In the genomic region with DNA sequence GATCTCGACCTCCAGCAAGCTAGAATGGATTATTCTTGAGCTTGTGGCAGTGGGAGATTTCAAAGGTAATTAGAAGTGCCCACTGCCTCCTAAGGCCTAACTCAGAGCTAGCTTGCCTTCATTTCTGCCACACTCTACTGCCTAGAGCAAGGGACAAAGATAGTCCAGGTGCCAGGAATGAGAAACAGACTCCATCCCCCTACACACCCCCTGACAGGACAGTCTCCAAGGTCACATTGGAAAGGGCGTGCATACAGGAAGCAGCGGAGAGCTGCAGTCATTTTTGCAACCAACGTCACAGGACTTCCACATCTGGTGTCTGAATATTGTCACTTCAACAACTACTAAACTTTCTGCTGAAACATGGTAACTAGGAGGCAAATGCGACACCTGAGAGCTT, we compare ENCODE assay signal across 28 cellular contexts.
"Had no signal": no experiment of that assay in that cellular context is flagged by ENCODE, and none has a peak within 500 bp of the region (broad histone marks: within the 10 kb centered on the region; RNA-seq: fewer than 3 reads in every experiment).

No MANE protein-coding gene starts in this region.

- H2AFZ ChIP-seq: neural progenitor cell, parathyroid adenoma had no signal

- H3K4me3 ChIP-seq: neural progenitor cell, ovary, psoas muscle, skin epidermis, smooth muscle cell, spleen, suprapubic skin, testis, tibial artery, transverse colon, upper lobe of right lung, uterus had no signal

- H3K79me2 ChIP-seq: parathyroid adenoma had no signal

- H3K4me1 ChIP-seq: parathyroid adenoma, psoas muscle, suprapubic skin, testis, transverse colon, upper lobe of right lung, uterus had no signal

- H3K27me3 ChIP-seq: neural progenitor cell, ovary, spleen, suprapubic skin, testis, tibial artery, transverse colon, upper lobe of right lung, uterus had no signal

- H3K9ac ChIP-seq: neural progenitor cell, parathyroid adenoma had no signal

- H3K9me3 ChIP-seq: ovary, psoas muscle, suprapubic skin, testis, tibial artery, transverse colon, upper lobe of right lung, uterus had no signal

- H3K4me2 ChIP-seq: neural progenitor cell, smooth muscle cell had no signal

- H3K27ac ChIP-seq: neural progenitor cell, ovary, parathyroid adenoma, psoas muscle, skin epidermis, spleen, suprapubic skin, testis, tibial artery, transverse colon, upper lobe of right lung, uterus had no signal

- ATAC-seq: naive thymus-derived CD4-positive, alpha-beta T cell; natural killer cell; psoas muscle; sciatic nerve; stimulated activated memory B cell treated with anti-CD40 and anti-IgM and Interleukin-4, amounts not matched to agents 10 μg/mL and 1 μg/mL and 100 μg/mL, for 72 hours; stimulated activated naive CD8-positive, alpha-beta T cell treated with anti-CD3 and anti-CD28 coated beads, Interleukin-15, amount 100 ng/mL, for 72 hours; stimulated activated naive CD8-positive, alpha-beta T cell treated with anti-CD3 and anti-CD28 coated beads, Interleukin-15, Interleukin-2, amounts not matched to agents 100 U/mL and 50 U/mL, for 24 hours; upper lobe of right lung had no signal

- H3K36me3 ChIP-seq: neural progenitor cell, ovary, spleen, suprapubic skin, tibial artery, transverse colon, upper lobe of right lung, uterus had no signal

- DNase-seq: naive thymus-derived CD4-positive, alpha-beta T cell; natural killer cell; occipital lobe; ovary; posterior cingulate gyrus; psoas muscle; spleen; stimulated activated CD4-positive, alpha-beta T cell treated with anti-CD3 and anti-CD28 coated beads, Interleukin-12 subunit alpha, Interleukin-12 subunit beta, amount 100 ng/mL, for 4 hours; stimulated activated CD4-positive, alpha-beta T cell treated with anti-CD3 and anti-CD28 coated beads, Interleukin-1b, Interleukin-23, amount 100 ng/mL, for 48 hours; stimulated activated CD4-positive, alpha-beta T cell treated with anti-CD3 and anti-CD28 coated beads, Interleukin-4, amount 100 ng/mL, for 1 hour; stimulated activated CD4-positive, alpha-beta T cell treated with anti-CD3 and anti-CD28 coated beads, Interleukin-4, amount 100 ng/mL, for 4 hours; stimulated activated CD8-positive, alpha-beta memory T cell treated with anti-CD3 and anti-CD28 coated beads, Interleukin-4, amount 100 ng/mL, for 48 hours; stimulated activated naive CD4-positive, alpha-beta T cell; stimulated activated naive CD8-positive, alpha-beta T cell treated with anti-CD3 and anti-CD28 coated beads, Interleukin-15, amount 100 ng/mL, for 72 hours; stimulated activated naive CD8-positive, alpha-beta T cell treated with anti-CD3 and anti-CD28 coated beads, Interleukin-15, Interleukin-2, amounts not matched to agents 100 U/mL and 50 U/mL, for 24 hours; substantia nigra; testis; tibial artery; transverse colon; upper lobe of right lung; uterus had no signal
